Comparison of ENCODE assay signal across 1 cellular context in the genomic region with DNA sequence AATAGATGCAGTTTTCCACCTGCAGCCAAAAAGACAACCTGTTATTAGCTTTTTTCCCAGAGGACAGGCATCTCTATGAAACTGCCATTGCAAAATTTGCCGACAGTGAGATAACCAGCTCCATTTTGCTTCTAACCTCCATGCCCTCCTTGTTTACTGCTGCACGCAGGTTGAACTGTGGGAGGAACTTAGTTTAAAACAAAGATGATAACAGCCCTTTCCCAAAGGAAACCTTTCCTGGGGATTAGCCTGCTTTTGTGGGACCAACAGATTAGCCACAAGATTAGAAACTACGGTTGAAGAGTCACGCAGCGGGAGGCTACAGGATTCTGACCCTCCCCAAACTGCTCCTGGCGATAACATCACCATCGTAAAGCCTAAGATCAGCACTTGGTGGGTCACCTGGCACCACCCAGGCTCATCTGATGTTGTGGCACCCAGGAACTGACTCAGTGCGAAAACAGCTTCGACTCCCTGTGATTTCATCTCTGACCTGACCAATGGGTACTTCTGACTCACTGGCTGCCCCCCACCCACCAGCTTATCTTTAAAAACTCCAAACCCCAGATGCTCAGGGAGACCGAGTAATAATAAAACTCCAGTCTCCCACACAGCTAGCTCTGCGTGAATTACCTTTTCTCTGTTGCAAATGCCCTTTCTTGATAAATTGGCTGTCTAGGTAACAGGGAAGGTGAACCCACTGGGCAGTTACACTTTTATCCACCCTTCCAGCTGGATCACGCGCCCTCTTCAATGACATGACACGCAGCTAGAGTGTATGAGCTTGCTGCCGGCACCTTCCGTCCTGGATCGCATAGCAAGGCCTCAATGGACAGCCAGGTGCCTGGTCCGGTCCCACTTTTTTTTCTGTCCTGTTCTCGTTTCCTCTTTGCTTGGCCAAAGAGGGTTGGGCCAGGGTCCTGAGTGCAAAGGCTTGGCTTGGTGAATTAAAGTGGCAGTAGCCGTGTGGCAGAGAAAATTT.
TF ChIP-seq lines count a peak whose summit lies in the region.

No MANE protein-coding gene starts in this region.

TF ChIP-seq in K562, 482 proteins besides CTCF, POLR2A, EP300 and RAD21 (continues in another document):
- no peak for TF ChIP-seq CHD4 (IDR thresholded peaks at IDR 0.05; ENCODE audit: insufficient read depth, insufficient replicate concordance, low read depth, low read length, poor library complexity, severe bottlenecking)
- peak; percentile 57; the same call in 1 of the 2 replicates for TF ChIP-seq CBFA2T2 (conservative IDR thresholded peaks at IDR 0.05)
- peak; percentile 14; the same call in 1 of the 2 replicates for TF ChIP-seq NCOR1 (IDR thresholded peaks at IDR 0.05)
- peak; percentile 77; the same call in 1 of the 2 replicates for TF ChIP-seq JUND (IDR thresholded peaks at IDR 0.05; ENCODE audit: borderline replicate concordance, low read depth, low read length)
- peak; percentile 52; the same call in 1 of the 3 replicates for TF ChIP-seq JUND (tag; IDR thresholded peaks at IDR 0.05; ENCODE audit: borderline replicate concordance, low read depth, low read length)
- TF ChIP-seq KDM1A (IDR thresholded peaks at IDR 0.05): peak; percentile 44 to 60
- no peak for TF ChIP-seq SREBF1 (IDR thresholded peaks at IDR 0.05; ENCODE audit: borderline replicate concordance, low read depth, low read length)
- TF ChIP-seq EGR1 (conservative IDR thresholded peaks at IDR 0.05): peak; percentile 69
- no peak for TF ChIP-seq ZNF311 (CRISPR knock-in tag; IDR thresholded peaks at IDR 0.05)
- no peak for TF ChIP-seq CREB5 (CRISPR knock-in tag; IDR thresholded peaks at IDR 0.05)
- TF ChIP-seq MITF (IDR thresholded peaks at IDR 0.05): no peak
- 0 out of 2 replicates have a peak, but pooled peaks have one; percentile 24 for TF ChIP-seq SUPT5H (IDR thresholded peaks at IDR 0.05)
- no peak for TF ChIP-seq HSF4 (CRISPR knock-in tag; IDR thresholded peaks at IDR 0.05; ENCODE audit: borderline replicate concordance)
- TF ChIP-seq ZC3H11A (IDR thresholded peaks at IDR 0.05; ENCODE audit: low read depth, low read length): no peak
- TF ChIP-seq ZNF644 (tag; IDR thresholded peaks at IDR 0.05; ENCODE audit: low read depth): 0 out of 2 replicates have a peak, but pooled peaks have one; percentile 66
- TF ChIP-seq MTA1 (IDR thresholded peaks at IDR 0.05; ENCODE audit: borderline replicate concordance): 0 out of 2 replicates have a peak, but pooled peaks have one; percentile 26
- TF ChIP-seq ARNT (IDR thresholded peaks at IDR 0.05): no peak
- peak; percentile 81 for TF ChIP-seq MYNN (IDR thresholded peaks at IDR 0.05)
- no peak for TF ChIP-seq MYNN (CRISPR knock-in tag; IDR thresholded peaks at IDR 0.05)
- peak; percentile 35 to 48; a peak in 3 of 4 replicates for TF ChIP-seq MNT (conservative IDR thresholded peaks at IDR 0.05)
- no peak for TF ChIP-seq NFE2L1 (tag; IDR thresholded peaks at IDR 0.05; ENCODE audit: borderline replicate concordance, low read depth)
- TF ChIP-seq EZH2 (IDR thresholded peaks at IDR 0.05; ENCODE audit: borderline replicate concordance, low read depth, low read length): no peak
- peak; percentile 15 for TF ChIP-seq TBP (optimal IDR thresholded peaks at IDR 0.05; ENCODE audit: low read depth, low read length)
- TF ChIP-seq HNRNPL (IDR thresholded peaks at IDR 0.05; ENCODE audit: low read depth, low read length): 0 out of 2 replicates have a peak, but pooled peaks have one; percentile 50
- no peak for TF ChIP-seq ZHX1 (conservative IDR thresholded peaks at IDR 0.05; ENCODE audit: low read length)
- peak; percentile 17; the same call in 1 of the 2 replicates for TF ChIP-seq TEAD4 (IDR thresholded peaks at IDR 0.05; ENCODE audit: low read length)
- no peak for TF ChIP-seq TEAD4 (CRISPR knock-in tag; IDR thresholded peaks at IDR 0.05; ENCODE audit: borderline replicate concordance)
- no peak for TF ChIP-seq HOMEZ (CRISPR knock-in tag; IDR thresholded peaks at IDR 0.05)
- peak; percentile 60; the same call in 1 of the 2 replicates for TF ChIP-seq TFAP4 (CRISPR knock-in tag; IDR thresholded peaks at IDR 0.05; ENCODE audit: borderline replicate concordance)
- no peak for TF ChIP-seq RFX5 (IDR thresholded peaks at IDR 0.05; ENCODE audit: low read depth, low read length)
- TF ChIP-seq BRD9 (IDR thresholded peaks at IDR 0.05; ENCODE audit: low read depth, partially characterized antibody): no peak
- TF ChIP-seq ARID1B (IDR thresholded peaks at IDR 0.05): peak; percentile 71
- peak; percentile 12; the same call in 1 of the 2 replicates for TF ChIP-seq HDAC2 (IDR thresholded peaks at IDR 0.05)
- peak; percentile 21; the same call in 1 of the 2 replicates for TF ChIP-seq SMARCC2 (IDR thresholded peaks at IDR 0.05; ENCODE audit: low read depth)
- TF ChIP-seq CCNT2 (IDR thresholded peaks at IDR 0.05; ENCODE audit: borderline replicate concordance, extremely low read depth, insufficient read length, low read depth, low read length): peak; percentile 27
- no peak for TF ChIP-seq ZNF146 (CRISPR knock-in tag; IDR thresholded peaks at IDR 0.05; ENCODE audit: unreplicated experiment)
- TF ChIP-seq CBFA2T3 (IDR thresholded peaks at IDR 0.05): peak; percentile 71
- peak; percentile 14; the same call in 1 of the 2 replicates for TF ChIP-seq VEZF1 (CRISPR knock-in tag; IDR thresholded peaks at IDR 0.05)
- TF ChIP-seq SMARCA4 (IDR thresholded peaks at IDR 0.05): peak; percentile 54; the same call in 1 of the 2 replicates
- peak; percentile 46; the same call in 1 of the 2 replicates for TF ChIP-seq ZFX (CRISPR knock-in tag; IDR thresholded peaks at IDR 0.05)
- TF ChIP-seq GABPB2 (CRISPR knock-in tag; conservative IDR thresholded peaks at IDR 0.05): no peak
- no peak for TF ChIP-seq ETS1 (conservative IDR thresholded peaks at IDR 0.05; ENCODE audit: control insufficient read depth, low read depth, low read length)
- peak; percentile 5; the same call in 1 of the 2 replicates for TF ChIP-seq KLF16 (IDR thresholded peaks at IDR 0.05)
- TF ChIP-seq RCOR1 (IDR thresholded peaks at IDR 0.05; ENCODE audit: borderline replicate concordance in 1 of 2, low read depth in 2 of 2, low read length in 2 of 2): peak in 1 of 2 experiments; percentile 70; a peak in 1 of 4 replicates
- TF ChIP-seq ETV5 (CRISPR knock-in tag; IDR thresholded peaks at IDR 0.05; ENCODE audit: low read depth): no peak
- TF ChIP-seq SIN3B (IDR thresholded peaks at IDR 0.05; ENCODE audit: low read depth): no peak
- TF ChIP-seq, protein P1, sequence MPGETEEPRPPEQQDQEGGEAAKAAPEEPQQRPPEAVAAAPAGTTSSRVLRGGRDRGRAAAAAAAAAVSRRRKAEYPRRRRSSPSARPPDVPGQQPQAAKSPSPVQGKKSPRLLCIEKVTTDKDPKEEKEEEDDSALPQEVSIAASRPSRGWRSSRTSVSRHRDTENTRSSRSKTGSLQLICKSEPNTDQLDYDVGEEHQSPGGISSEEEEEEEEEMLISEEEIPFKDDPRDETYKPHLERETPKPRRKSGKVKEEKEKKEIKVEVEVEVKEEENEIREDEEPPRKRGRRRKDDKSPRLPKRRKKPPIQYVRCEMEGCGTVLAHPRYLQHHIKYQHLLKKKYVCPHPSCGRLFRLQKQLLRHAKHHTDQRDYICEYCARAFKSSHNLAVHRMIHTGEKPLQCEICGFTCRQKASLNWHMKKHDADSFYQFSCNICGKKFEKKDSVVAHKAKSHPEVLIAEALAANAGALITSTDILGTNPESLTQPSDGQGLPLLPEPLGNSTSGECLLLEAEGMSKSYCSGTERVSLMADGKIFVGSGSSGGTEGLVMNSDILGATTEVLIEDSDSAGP (CRISPR knock-in tag; IDR thresholded peaks at IDR 0.05): no peak
